8 cellular contexts compared by ENCODE assay signal in the genomic region with DNA sequence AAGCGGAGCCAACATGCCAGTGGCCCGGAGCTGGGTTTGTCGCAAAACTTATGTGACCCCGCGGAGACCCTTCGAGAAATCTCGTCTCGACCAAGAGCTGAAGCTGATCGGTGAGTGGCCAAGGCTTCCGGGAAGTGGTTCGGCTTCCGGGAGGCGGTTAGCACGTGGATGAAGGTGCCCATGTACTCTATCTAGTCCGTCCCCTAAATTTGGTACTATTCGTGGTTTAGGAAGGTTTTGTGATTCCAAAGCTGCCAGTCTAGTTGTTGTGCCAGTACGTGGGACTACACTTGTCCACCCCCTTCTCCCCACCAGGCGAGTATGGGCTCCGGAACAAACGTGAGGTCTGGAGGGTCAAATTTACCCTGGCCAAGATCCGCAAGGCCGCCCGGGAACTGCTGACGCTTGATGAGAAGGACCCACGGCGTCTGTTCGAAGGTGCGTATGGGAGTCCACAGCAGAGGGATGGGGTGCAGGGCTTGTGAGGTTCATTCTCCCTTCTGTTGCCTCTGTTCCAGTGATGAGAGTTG. TPM values are rescaled to one million over a fixed set of nuclear protein-coding genes. Genes with fewer than 3 reads are reported as not detected.
DNase-seq lines count a peak whose midpoint lies in the region; ATAC-seq lines count a peak whose summit lies in the region.

No MANE protein-coding gene starts in this region.

- no peak for ATAC-seq in activated naive CD4-positive, alpha-beta T cell treated with anti-CD3 and anti-CD28 coated beads, Interleukin-2, amount 50 U/mL, for 72 hours
- ATAC-seq in HG02759 (IDR thresholded peaks at IDR 0.05; ENCODE audit: unreplicated experiment): no peak
- ATAC-seq in HG03039 (IDR thresholded peaks at IDR 0.05; ENCODE audit: unreplicated experiment): no peak

- H3K27me3 ChIP-seq in iPS-20b (ENCODE audit: insufficient read depth, low read length): no peaks in the 10 kb centered on the region
- no peaks in the 10 kb centered on the region for H3K27me3 ChIP-seq in subcutaneous abdominal adipose tissue (ENCODE audit: control insufficient read depth in 5 of 5, insufficient read depth in 4 of 5, low read length in 5 of 5)

- peaks cover 22% of the 10 kb centered on the region for H3K4me1 ChIP-seq in iPS-20b (ENCODE audit: insufficient read depth, low read length)
- peaks cover 6 to 52% (median 42%) of the 10 kb centered on the region in 5 donors for H3K4me1 ChIP-seq in subcutaneous abdominal adipose tissue (ENCODE audit: control insufficient read depth in 5 of 5, insufficient read depth in 5 of 5, low read length in 5 of 5)

- peaks cover 41% of the 10 kb centered on the region for H3K4me1 Mint-ChIP-seq in T-helper 1 cell treated with Interleukin-12 subunit alpha and Interleukin-12 subunit beta and Interleukin-4 antibody, amounts not matched to agents 30 μg/mL and 1 μg/mL, for 36 hours (ENCODE audit: low read depth)

- no peaks in the 10 kb centered on the region for H3K27me3 Mint-ChIP-seq in T-helper 1 cell treated with Interleukin-12 subunit alpha and Interleukin-12 subunit beta and Interleukin-4 antibody, amounts not matched to agents 30 μg/mL and 1 μg/mL, for 36 hours (ENCODE audit: low read depth)

- peaks cover 46% of the 10 kb centered on the region for H3K36me3 Mint-ChIP-seq in T-helper 1 cell treated with Interleukin-12 subunit alpha and Interleukin-12 subunit beta and Interleukin-4 antibody, amounts not matched to agents 30 μg/mL and 1 μg/mL, for 36 hours (ENCODE audit: low read depth)
- peaks cover 43 to 52% of the 10 kb centered on the region in 2 donors for H3K36me3 Mint-ChIP-seq in activated naive CD4-positive, alpha-beta T cell treated with anti-CD3 and anti-CD28 coated beads, Interleukin-2, amount 50 U/mL, for 72 hours

- no peak for DNase-seq in T-helper 1 cell
- no peak for DNase-seq in activated naive CD4-positive, alpha-beta T cell treated with anti-CD3 and anti-CD28 coated beads, Interleukin-2, amount 50 U/mL, for 72 hours (ENCODE audit: low spot score in 2 of 2)
- no peak for DNase-seq in DMS114 treated with DMSO at 0.1 percent for 48 hours (lab: John Stamatoyannopoulos, UW; ENCODE audit: unreplicated experiment)

- H3K9me3 Mint-ChIP-seq in T-helper 1 cell treated with Interleukin-12 subunit alpha and Interleukin-12 subunit beta and Interleukin-4 antibody, amounts not matched to agents 30 μg/mL and 1 μg/mL, for 36 hours: no peaks in the 10 kb centered on the region
- H3K9me3 Mint-ChIP-seq in activated naive CD4-positive, alpha-beta T cell treated with anti-CD3 and anti-CD28 coated beads, Interleukin-2, amount 50 U/mL, for 72 hours: no peaks in the 10 kb centered on the region

- peak overlapping the region; percentile 95 for H3K27ac Mint-ChIP-seq in T-helper 1 cell treated with Interleukin-12 subunit alpha and Interleukin-12 subunit beta and Interleukin-4 antibody, amounts not matched to agents 30 μg/mL and 1 μg/mL, for 36 hours
- peak overlapping the region; percentile 93 to 100 for H3K27ac Mint-ChIP-seq in activated naive CD4-positive, alpha-beta T cell treated with anti-CD3 and anti-CD28 coated beads, Interleukin-2, amount 50 U/mL, for 72 hours

- H3K9ac ChIP-seq in iPS-20b (ENCODE audit: low read depth, low read length): peak overlapping the region; percentile 95
- H3K9ac ChIP-seq in subcutaneous abdominal adipose tissue (ENCODE audit: low read length in 5 of 5): peak overlapping the region; percentile 83 to 97 (median 94)

- H3K36me3 ChIP-seq in iPS-20b (ENCODE audit: insufficient read depth, low read depth, low read length) (peaks cover 53% of the 10 kb centered on the region), subcutaneous abdominal adipose tissue (ENCODE audit: control insufficient read depth in 5 of 5, insufficient read depth in 5 of 5, low read length in 5 of 5) (peaks cover 14 to 43% (median 34%) of the 10 kb centered on the region in 5 donors)

- H3K4me3 ChIP-seq in iPS-20b (ENCODE audit: low read length) (peak overlapping the region; percentile 84), subcutaneous abdominal adipose tissue (ENCODE audit: low read depth in 1 of 5, low read length in 5 of 5) (peak overlapping the region; percentile 71 to 98 (median 82))

- H3K9me3 ChIP-seq in iPS-20b (ENCODE audit: insufficient read depth, low read depth, low read length): no peaks in the 10 kb centered on the region
- no peaks in the 10 kb centered on the region for H3K9me3 ChIP-seq in subcutaneous abdominal adipose tissue (ENCODE audit: control insufficient read depth in 5 of 5, low read length in 5 of 5)

- H3K27ac ChIP-seq in iPS-20b (ENCODE audit: low read length): peak overlapping the region; percentile 80
- peak overlapping the region; percentile 80 for H3K27ac ChIP-seq in subcutaneous abdominal adipose tissue (ENCODE audit: low read depth, low read length)

- peak overlapping the region; percentile 97 for H3K4me3 Mint-ChIP-seq in T-helper 1 cell treated with Interleukin-12 subunit alpha and Interleukin-12 subunit beta and Interleukin-4 antibody, amounts not matched to agents 30 μg/mL and 1 μg/mL, for 36 hours

RNA-seq across cellular contexts. Expression of a gene that starts 0.6 kb away (rescaled TPM):
- total RNA-seq in activated naive CD4-positive, alpha-beta T cell treated with anti-CD3 and anti-CD28 coated beads, Interleukin-2, amount 50 U/mL, for 72 hours: 1,000 to 10,000 TPM; 1,448 to 1,707 TPM

RNA-seq across cellular contexts. Expression of a gene that starts 10.1 kb away (rescaled TPM):
- total RNA-seq in activated naive CD4-positive, alpha-beta T cell treated with anti-CD3 and anti-CD28 coated beads, Interleukin-2, amount 50 U/mL, for 72 hours: 10 to 100 TPM; 10.2 to 15.8 TPM

RNA-seq across cellular contexts. Expression of a gene that starts 11.9 kb away (rescaled TPM):
- 10 to 100 TPM; 56.8 to 97.2 TPM for total RNA-seq in activated naive CD4-positive, alpha-beta T cell treated with anti-CD3 and anti-CD28 coated beads, Interleukin-2, amount 50 U/mL, for 72 hours

RNA-seq across cellular contexts. Expression of a gene that starts 21.6 kb away (rescaled TPM):
- under 1 TPM in 1 of 2 donors, not detected in 1; 0.37 TPM for total RNA-seq in activated naive CD4-positive, alpha-beta T cell treated with anti-CD3 and anti-CD28 coated beads, Interleukin-2, amount 50 U/mL, for 72 hours

RNA-seq across cellular contexts. Expression of a gene that starts 28.3 kb away (rescaled TPM):
- total RNA-seq in activated naive CD4-positive, alpha-beta T cell treated with anti-CD3 and anti-CD28 coated beads, Interleukin-2, amount 50 U/mL, for 72 hours: not detected
